Comparison of ENCODE assay signal across 12 cellular contexts in the genomic region with DNA sequence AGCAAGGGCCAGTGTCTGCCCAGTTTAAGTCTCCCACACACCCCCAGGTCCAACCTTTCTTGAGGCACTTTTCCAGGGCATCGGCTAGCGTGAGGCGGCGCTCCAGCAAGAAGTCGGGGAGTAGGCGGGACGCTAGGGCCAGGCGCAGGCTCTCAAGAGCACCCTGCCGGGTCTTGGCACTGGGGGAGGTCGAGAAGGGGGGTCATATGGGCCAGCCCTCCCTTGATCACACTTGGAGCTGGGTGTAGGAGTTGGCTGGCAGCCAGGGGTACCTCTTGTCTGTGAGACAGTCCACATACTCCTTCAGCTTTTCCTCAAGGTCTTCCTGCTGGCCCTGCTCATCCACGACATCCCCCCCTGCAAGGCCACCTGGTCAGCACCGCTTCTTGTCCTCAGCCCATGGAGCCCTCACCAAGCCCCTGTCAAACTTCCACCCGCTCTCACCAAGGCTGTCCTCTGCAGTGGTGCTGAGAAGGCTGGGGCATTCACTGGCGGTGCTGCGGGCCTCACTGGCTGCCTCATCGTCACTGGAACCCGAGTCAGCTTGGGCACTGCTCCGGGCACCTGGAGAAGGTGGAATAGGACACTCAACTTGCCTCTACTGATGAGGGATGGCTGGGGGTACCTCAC. TPM values are rescaled to one million over a fixed set of nuclear protein-coding genes. Genes with fewer than 3 reads are reported as not detected.
DNase-seq lines count a peak whose midpoint lies in the region; ATAC-seq and TF ChIP-seq lines count a peak whose summit lies in the region.
"Had no signal": no experiment of that assay in that cellular context is flagged by ENCODE, and none has a peak within 500 bp of the region (broad histone marks: within the 10 kb centered on the region; RNA-seq: fewer than 3 reads in every experiment).

No MANE protein-coding gene starts in this region.

- peak overlapping the region; percentile 100 for H3K4me2 ChIP-seq in hepatocyte

- TF ChIP-seq CTCF in heart left ventricle (IDR thresholded peaks at IDR 0.05), result no peak
- TF ChIP-seq CTCF in RWPE1 (conservative IDR thresholded peaks at IDR 0.05; ENCODE audit: low read depth), result no peak
- no peak for TF ChIP-seq CTCF in hepatocyte (IDR thresholded peaks at IDR 0.05; ENCODE audit: poor library complexity)
- TF ChIP-seq CTCF in stomach (IDR thresholded peaks at IDR 0.05), result no peak
- no peak for TF ChIP-seq CTCF in A673 (conservative IDR thresholded peaks at IDR 0.05; ENCODE audit: low read depth, low read length)

- peaks cover 16% of the 10 kb centered on the region for H3K79me2 ChIP-seq in hepatocyte

- WGBS in heart left ventricle, 4 donors, result 86 to 93% (median 88%) methylated on average over 14 to 18 of the region's 18 CpGs
- WGBS in hepatocyte (ENCODE audit: low lambda C conversion rate, missing lambda C conversion rate), result 95% methylated on average over 18 of the region's 18 CpGs
- 44 to 76% (median 72%) methylated on average over 17 to 18 of the region's 18 CpGs for WGBS in stomach, 5 donors

- H3K27ac ChIP-seq in heart left ventricle (no peak overlapping the region), RWPE1 (peak overlapping the region; percentile 93), hepatocyte (no peak overlapping the region), stomach (peak overlapping the region; percentile 95 to 99 (median 97)), A673 (ENCODE audit: low read depth, low read length, poor library complexity, severe bottlenecking) (no peak overlapping the region)
- H3K27ac ChIP-seq: GM23248 had no signal

- DNase-seq in heart left ventricle, result peak in 3 of 5 donors; percentile 27 to 58 (median 44)
- DNase-seq in cardiac septum (ENCODE audit: low spot score), result no peak
- no peak for DNase-seq in RWPE1 (ENCODE audit: low spot score)
- DNase-seq in hepatocyte (ENCODE audit: low spot score), result no peak
- peak; percentile 57 for DNase-seq in stomach
- DNase-seq in A673 (ENCODE audit: low spot score), result no peak
- DNase-seq in GF-D8 (lab: John Stamatoyannopoulos, UW), result no peak
- DNase-seq: GM23248; NCI-H1930; stimulated activated CD8-positive, alpha-beta memory T cell treated with anti-CD3 and anti-CD28 coated beads, Interleukin-4, amount 100 ng/mL, for 48 hours; T-helper 17 cell had no signal

- CTCF ChIA-PET in RWPE1 (lab: Yijun Ruan, JAX) (no interaction called here), A673 (lab: Charles Lee) (no interaction called here)

- no peak for ATAC-seq in heart left ventricle
- no peak for ATAC-seq in GM21367 (IDR thresholded peaks at IDR 0.05; ENCODE audit: unreplicated experiment)
- ATAC-seq: T-helper 17 cell had no signal

- no TSS peak for BruUV-seq in A673 (replicated peaks; lab: Mats Ljungman, UMichigan)

- H3K27me3 ChIP-seq in heart left ventricle (no peaks in the 10 kb centered on the region), hepatocyte (no peaks in the 10 kb centered on the region), stomach (no peaks in the 10 kb centered on the region), A673 (replicated peaks; ENCODE audit: insufficient read depth, low read depth, low read length, poor library complexity) (no peaks in the 10 kb centered on the region)

- H4K20me1 ChIP-seq in hepatocyte (ENCODE audit: insufficient read depth, poor library complexity, severe bottlenecking), result no peaks in the 10 kb centered on the region

- H3K4me1 ChIP-seq in heart left ventricle (peaks cover 4 to 62% (median 38%) of the 10 kb centered on the region in 12 donors), hepatocyte (ENCODE audit: insufficient read depth) (peaks cover 15% of the 10 kb centered on the region), stomach (peaks cover 30 to 48% (median 43%) of the 10 kb centered on the region in 4 donors), A673 (ENCODE audit: insufficient read depth, low read length, poor library complexity, severe bottlenecking) (no peaks in the 10 kb centered on the region)

- no peaks in the 10 kb centered on the region for H3K9me2 ChIP-seq in hepatocyte (replicated peaks; ENCODE audit: insufficient read depth)

- H3K4me3 ChIP-seq in heart left ventricle, result no peak overlapping the region
- H3K4me3 ChIP-seq in hepatocyte, result no peak overlapping the region
- peak overlapping the region in 2 of 4 donors; percentile 99 for H3K4me3 ChIP-seq in stomach
- no peak overlapping the region for H3K4me3 ChIP-seq in A673 (ENCODE audit: low read depth, low read length, poor library complexity, severe bottlenecking)

- TF ChIP-seq POLR2A in heart left ventricle (IDR thresholded peaks at IDR 0.05), result no peak
- TF ChIP-seq POLR2A in stomach (IDR thresholded peaks at IDR 0.05), result no peak

- peaks cover 3 to 45% (median 31%) of the 10 kb centered on the region in 9 donors for H3K36me3 ChIP-seq in heart left ventricle
- H3K36me3 ChIP-seq in hepatocyte (replicated peaks; ENCODE audit: insufficient read depth, low read depth), result no peaks in the 10 kb centered on the region
- H3K36me3 ChIP-seq in stomach, result peaks cover 34 to 45% (median 44%) of the 10 kb centered on the region in 4 donors
- peaks cover 17% of the 10 kb centered on the region for H3K36me3 ChIP-seq in A673 (ENCODE audit: insufficient read depth, low read length, poor library complexity, severe bottlenecking)

- TF ChIP-seq EP300 in stomach (IDR thresholded peaks at IDR 0.05), result no peak

- no peak overlapping the region for H2AFZ ChIP-seq in hepatocyte
- H2AFZ ChIP-seq: GM23248 had no signal

- intact Hi-C loops in heart left ventricle (cut with DNase I), result loop anchor here in 2 of 10 donors (5.0 to 10.0 kb wide), 2 partner anchors 37 to 355 kb away; a partner anchor contains a TSS
- intact Hi-C loops in cardiac septum (cut with DNase I), result no loop called here
- intact Hi-C loops in stomach (cut with DNase I; ENCODE audit: low total_unique reads), result no loop called here
- intact Hi-C loops in A673 (cut with micrococcal nuclease; ENCODE audit: unreplicated experiment), result no loop called here

- H3K9me3 ChIP-seq in heart left ventricle (no peaks in the 10 kb centered on the region), hepatocyte (ENCODE audit: low read depth) (no peaks in the 10 kb centered on the region), stomach (no peaks in the 10 kb centered on the region), A673 (ENCODE audit: low read depth, low read length, poor library complexity, severe bottlenecking) (no peaks in the 10 kb centered on the region)

- POLR2A ChIA-PET in RWPE1 (lab: Yijun Ruan, JAX; ENCODE audit: low non-redundant PET), result no interaction called here
- POLR2A ChIA-PET in A673 (lab: Charles Lee; ENCODE audit: low non-redundant PET), result no interaction called here

RNA-seq across cellular contexts. Expression of a gene that starts 2.0 kb away (rescaled TPM):
- total RNA-seq in heart left ventricle, result 10 to 100 TPM; 47.5 to 94.9 (median 61.4) TPM
- polyA plus RNA-seq in heart left ventricle, result 100 to 1,000 TPM in 1 of 2 donors, 10 to 100 TPM in 1; 80.5 to 106 TPM
- 45.7 TPM for total RNA-seq in cardiac septum
- 37.0 and 41.4 TPM in 2 replicates for total RNA-seq in hepatocyte
- polyA plus RNA-seq in hepatocyte, result 71.6 and 76.2 TPM in 2 replicates
- 100 to 1,000 TPM in 3 of 5 donors, 10 to 100 TPM in 2; 69.9 to 254 (median 193) TPM for total RNA-seq in stomach
- polyA plus RNA-seq in stomach, result 100 to 1,000 TPM in 2 of 3 donors, 10 to 100 TPM in 1; 98.1 to 118 (median 108) TPM
- total RNA-seq in A673 (2021), result 62.2 and 77.4 TPM in 2 replicates

RNA-seq across cellular contexts. Expression of a gene that starts 9.0 kb away (rescaled TPM):
- total RNA-seq in heart left ventricle (1 to 10 TPM; 1.0 to 3.2 (median 1.6) TPM), cardiac septum (1.3 TPM), hepatocyte (3.7 and 9.0 TPM in 2 replicates), stomach (1 to 10 TPM in 3 of 5 donors, not detected in 2; 1.3 to 3.9 (median 1.3) TPM), A673 (2021) (3.0 and 3.7 TPM in 2 replicates)
- polyA plus RNA-seq in heart left ventricle (1 to 10 TPM; 2.1 to 3.1 TPM), hepatocyte (5.6 and 7.0 TPM in 2 replicates), stomach (1 to 10 TPM; 5.0 to 7.9 (median 7.7) TPM)

RNA-seq across cellular contexts. Expression of a gene that starts 9.0 kb away (rescaled TPM):
- total RNA-seq in heart left ventricle (10 to 100 TPM in 4 of 9 donors, 1 to 10 TPM in 5; 8.0 to 13.9 (median 9.8) TPM), cardiac septum (8.5 TPM), hepatocyte (6.7 and 7.1 TPM in 2 replicates), stomach (100 to 1,000 TPM in 1 of 5 donors, 10 to 100 TPM in 3, 1 to 10 TPM in 1; 3.1 to 107 (median 22.3) TPM), A673 (2021) (5.3 and 7.0 TPM in 2 replicates)
- polyA plus RNA-seq in heart left ventricle (10 to 100 TPM in 1 of 2 donors, 1 to 10 TPM in 1; 5.0 to 10.4 TPM), hepatocyte (17.0 and 19.5 TPM in 2 replicates), stomach (10 to 100 TPM in 1 of 3 donors, 1 to 10 TPM in 2; 8.7 to 16.4 (median 9.7) TPM)

RNA-seq across cellular contexts. Expression of a gene that starts 11.3 kb away (rescaled TPM):
- total RNA-seq in heart left ventricle (10 to 100 TPM in 8 of 9 donors, 1 to 10 TPM in 1; 8.8 to 68.3 (median 31.5) TPM), cardiac septum (25.7 TPM), hepatocyte (0.20 TPM in 1 of 2 replicates, not detected in the other), stomach (not detected), A673 (2021) (not detected in 2 replicates)
- polyA plus RNA-seq in heart left ventricle (10 to 100 TPM in 1 of 2 donors, 1 to 10 TPM in 1; 1.3 to 29.7 TPM), hepatocyte (0.39 TPM in 1 of 2 replicates, not detected in the other), stomach (under 1 TPM in 2 of 3 donors, not detected in 1; 0.31 to 0.58 TPM)
- total RNA-seq: GM23248, T-helper 17 cell had no signal
- polyA plus RNA-seq: GM23248 had no signal

RNA-seq across cellular contexts. Expression of a gene that starts 13.1 kb away (rescaled TPM):
- total RNA-seq in heart left ventricle (10 to 100 TPM; 36.9 to 99.7 (median 57.8) TPM), cardiac septum (51.6 TPM), hepatocyte (22.3 and 34.3 TPM in 2 replicates), stomach (10 to 100 TPM in 1 of 5 donors, 1 to 10 TPM in 3, not detected in 1; 1.8 to 38.4 (median 5.3) TPM), A673 (2021) (0.37 TPM in 1 of 2 replicates, not detected in the other)
- polyA plus RNA-seq in heart left ventricle (10 to 100 TPM; 37.6 to 60.7 TPM), hepatocyte (5.5 and 11.8 TPM in 2 replicates), stomach (10 to 100 TPM in 2 of 3 donors, 1 to 10 TPM in 1; 6.3 to 25.8 (median 12.7) TPM)
- total RNA-seq: GM23248 had no signal

Comparison
In these comparisons a context has a peak if more than half of its experiments do, and no peak if none do; other contexts are left out.
1. DNase-seq: peak in heart left ventricle (3 of 5) and stomach (single experiment); none in cardiac septum (single experiment), RWPE1 (single experiment), hepatocyte (single experiment), A673 (single experiment) and GF-D8 (single experiment).
2. H3K27ac ChIP-seq: peak in RWPE1 (single experiment) and stomach (5 of 5); none in heart left ventricle (0 of 12), hepatocyte (single experiment) and A673 (single experiment).